Comparison of ENCODE assay signal across 20 cellular contexts in genomic region chr2:133667-134593, GRCh38.
A peak's percentile ranks its signal among the peaks of the same experiment; 100 is the strongest.
DNase-seq lines count a peak whose midpoint lies in the region; ATAC-seq and TF ChIP-seq lines count a peak whose summit lies in the region.
"Had no signal": no experiment of that assay in that cellular context is flagged by ENCODE, and none has a peak within 500 bp of the region (broad histone marks: within the 10 kb centered on the region; RNA-seq: fewer than 3 reads in every experiment).

No MANE protein-coding gene starts in this region.

- TF ChIP-seq CTCF in left ventricle myocardium inferior (IDR thresholded peaks at IDR 0.05; ENCODE audit: borderline replicate concordance) (no peak), neural cell (IDR thresholded peaks at IDR 0.05; ENCODE audit: poor library complexity, severe bottlenecking) (peak; percentile 11), chondrocyte (IDR thresholded peaks at IDR 0.05) (no peak), right lobe of liver (IDR thresholded peaks at IDR 0.05) (no peak), foreskin fibroblast (IDR thresholded peaks at IDR 0.05; ENCODE audit: low read depth, low read length) (no peak)

- no peaks in the 10 kb centered on the region for H3K9me2 ChIP-seq in neural cell (ENCODE audit: insufficient read depth, low read length)

- H3K36me3 ChIP-seq in left ventricle myocardium inferior (no peaks in the 10 kb centered on the region), neural cell (ENCODE audit: insufficient read depth, low read length) (no peaks in the 10 kb centered on the region), right lobe of liver (no peaks in the 10 kb centered on the region)
- H3K36me3 ChIP-seq: SJCRH30 had no signal

- peaks cover 15% of the 10 kb centered on the region for H3K27me3 Mint-ChIP-seq in chondrocyte (ENCODE audit: low read depth)

- H3K9ac ChIP-seq in neural cell (ENCODE audit: low read length): no peak overlapping the region

- no peak overlapping the region for H3K4me3 Mint-ChIP-seq in chondrocyte (ENCODE audit: unreplicated experiment)
- H3K4me3 Mint-ChIP-seq: CD14-positive monocyte, HFFc6 had no signal

- no peak for TF ChIP-seq EP300 in neural cell (conservative IDR thresholded peaks at IDR 0.05; ENCODE audit: poor library complexity, severe bottlenecking)

- peak; percentile 43 to 72 for ATAC-seq in right cardiac atrium
- ATAC-seq in right lobe of liver: no peak
- ATAC-seq: K562, PC-3 had no signal

- DNase-seq in right cardiac atrium (no peak), left ventricle myocardium inferior (no peak), iPS-NIHi7 (ENCODE audit: extremely low spot score) (peak; percentile 13), chondrocyte (ENCODE audit: low spot score) (no peak), right lobe of liver (no peak), foreskin fibroblast (no peak)
- DNase-seq: ACHN, AML-193, DMS 273 treated with DMSO at 0.1 percent for 48 hours, EL, HFFc6, MV-4-11, NCI-H2029, NCI-H2171, NCI-H446 treated with DMSO at 0.1 percent for 48 hours, PC-3, SJCRH30 had no signal

- WGBS in right cardiac atrium: 49% methylated on average over 7 of the region's 7 CpGs
- 43% methylated on average over 7 of the region's 7 CpGs for WGBS in right lobe of liver (ENCODE audit: insufficient coverage, low coverage, low lambda C conversion rate, missing lambda C conversion rate)

- no peaks in the 10 kb centered on the region for H3F3A ChIP-seq in neural cell (ENCODE audit: insufficient read depth, low read length, poor library complexity, severe bottlenecking)

- H3K36me3 Mint-ChIP-seq in chondrocyte (ENCODE audit: low read depth): no peaks in the 10 kb centered on the region
- H3K36me3 Mint-ChIP-seq: CD14-positive monocyte had no signal

- H3K9me3 Mint-ChIP-seq in chondrocyte (ENCODE audit: low read depth): peaks cover 2% of the 10 kb centered on the region

- no peak for TF ChIP-seq POLR2A in right lobe of liver (IDR thresholded peaks at IDR 0.05)

- H3K27me3 ChIP-seq in right cardiac atrium (ENCODE audit: control insufficient read depth, insufficient read depth): no peaks in the 10 kb centered on the region
- peaks cover 77% of the 10 kb centered on the region for H3K27me3 ChIP-seq in left ventricle myocardium inferior (ENCODE audit: low read depth)
- H3K27me3 ChIP-seq in neural cell (ENCODE audit: insufficient read depth, low read depth, low read length): no peaks in the 10 kb centered on the region
- no peaks in the 10 kb centered on the region for H3K27me3 ChIP-seq in right lobe of liver

- H3K4me1 Mint-ChIP-seq in chondrocyte (ENCODE audit: low read depth): peaks cover 6% of the 10 kb centered on the region
- H3K4me1 Mint-ChIP-seq: CD14-positive monocyte had no signal

- H3K79me2 ChIP-seq in neural cell (replicated peaks; ENCODE audit: insufficient read depth, low read length): no peaks in the 10 kb centered on the region

- no peak overlapping the region for H3K27ac ChIP-seq in right cardiac atrium (ENCODE audit: low read length)
- no peak overlapping the region for H3K27ac ChIP-seq in left ventricle myocardium inferior (replicated peaks)
- peak overlapping the region; percentile 24 for H3K27ac ChIP-seq in neural cell (ENCODE audit: low read length)
- no peak overlapping the region for H3K27ac ChIP-seq in right lobe of liver
- H3K27ac ChIP-seq: SJCRH30 had no signal

- TF ChIP-seq RAD21 in neural cell (conservative IDR thresholded peaks at IDR 0.05): no peak

- H3K4me1 ChIP-seq in right cardiac atrium (ENCODE audit: control insufficient read depth, insufficient read depth, low read length) (no peaks in the 10 kb centered on the region), left ventricle myocardium inferior (peaks cover 9% of the 10 kb centered on the region), right lobe of liver (no peaks in the 10 kb centered on the region)
- H3K4me1 ChIP-seq: SJCRH30 had no signal

- no peaks in the 10 kb centered on the region for H4K20me1 ChIP-seq in neural cell (ENCODE audit: insufficient read depth)

- H3K27ac Mint-ChIP-seq in chondrocyte (ENCODE audit: unreplicated experiment): no peak overlapping the region
- H3K27ac Mint-ChIP-seq: CD14-positive monocyte, HFFc6 had no signal

- intact Hi-C loops in right cardiac atrium (cut with DNase I): no loop called here
- intact Hi-C loops in left ventricle myocardium inferior (cut with micrococcal nuclease): no loop called here
- intact Hi-C loops in right lobe of liver (cut with DNase I): no loop called here

- H3K9me3 ChIP-seq in right cardiac atrium (ENCODE audit: control insufficient read depth, low read length) (no peaks in the 10 kb centered on the region), left ventricle myocardium inferior (replicated peaks) (peaks cover 6% of the 10 kb centered on the region), neural cell (ENCODE audit: low read length) (no peaks in the 10 kb centered on the region), right lobe of liver (no peaks in the 10 kb centered on the region)
- H3K9me3 ChIP-seq: SJCRH30 had no signal

- no peak overlapping the region for H2AFZ ChIP-seq in neural cell (ENCODE audit: low read depth, low read length)

- H3K4me3 ChIP-seq in right cardiac atrium (ENCODE audit: low read length) (no peak overlapping the region), left ventricle myocardium inferior (no peak overlapping the region), neural cell (ENCODE audit: low read length) (peak overlapping the region; percentile 9), right lobe of liver (no peak overlapping the region), foreskin fibroblast (ENCODE audit: low read depth in 1 of 2, low read length in 2 of 2) (no peak overlapping the region)
- H3K4me3 ChIP-seq: K562, SJCRH30 had no signal

- H3K4me2 ChIP-seq in neural cell (ENCODE audit: low read length): peak overlapping the region; percentile 0

TF ChIP-seq in neural cell, 6 proteins besides CTCF, POLR2A, EP300 and RAD21:
- TF ChIP-seq POLR2AphosphoS5 (IDR thresholded peaks at IDR 0.05) (peak; percentile 17), MXI1 (conservative IDR thresholded peaks at IDR 0.05; ENCODE audit: poor library complexity, severe bottlenecking) (no peak)

Comparison
In these comparisons a context has a peak if more than half of its experiments do, and no peak if none do; other contexts are left out.
1. ATAC-seq: peak in right cardiac atrium (2 of 2); none in right lobe of liver (0 of 4).